Comparison of ENCODE assay signal across 23 cellular contexts in genomic region chr7:130359276-130359857, GRCh38. TPM values are rescaled to one million over a fixed set of nuclear protein-coding genes. Genes with fewer than 3 reads are reported as not detected.
DNase-seq lines count a peak whose midpoint lies in the region; ATAC-seq and TF ChIP-seq lines count a peak whose summit lies in the region.
"Had no signal": no experiment of that assay in that cellular context is flagged by ENCODE, and none has a peak within 500 bp of the region (broad histone marks: within the 10 kb centered on the region; RNA-seq: fewer than 3 reads in every experiment).

No MANE protein-coding gene starts in this region.

- peak overlapping the region; percentile 98; the same call in 2 of the 3 replicates for H2BK15ac ChIP-seq in IMR-90 (ENCODE audit: low read depth, low read length)

- TF ChIP-seq CTCF in IMR-90 (conservative IDR thresholded peaks at IDR 0.05; ENCODE audit: low read depth, low read length) (no peak), mammary epithelial cell (conservative IDR thresholded peaks at IDR 0.05 in 1 of 2, IDR thresholded peaks at IDR 0.05 in 1 of 2; ENCODE audit: extremely low read depth in 1 of 2, insufficient read depth in 1 of 2, low read depth in 1 of 2, low read length in 2 of 2) (peak in 1 of 2 donors; percentile 5), foreskin keratinocyte (conservative IDR thresholded peaks at IDR 0.05) (no peak), testis (IDR thresholded peaks at IDR 0.05) (no peak), left lung (IDR thresholded peaks at IDR 0.05) (no peak), vagina (IDR thresholded peaks at IDR 0.05) (no peak)

- ATAC-seq in IMR-90 (ENCODE audit: low read depth) (no peak), foreskin keratinocyte (peak; percentile 16), left lung (no peak)
- ATAC-seq: A549 had no signal

- H3K23ac ChIP-seq in IMR-90 (ENCODE audit: low read depth, low read length) = no peak overlapping the region

- H3K9me1 ChIP-seq in IMR-90 (ENCODE audit: insufficient read depth, low read length) = peaks cover 16% of the 10 kb centered on the region

- H4K20me1 ChIP-seq in IMR-90 (ENCODE audit: insufficient read depth, low read length) (no peaks in the 10 kb centered on the region), mammary epithelial cell (ENCODE audit: insufficient read depth, low read length) (no peaks in the 10 kb centered on the region)
- H4K20me1 ChIP-seq: BLaER1 treated with 17β-estradiol and CSF1 and Interleukin-3, amounts not matched to agents 10 nM and 100 nM had no signal

- no CpG with 5 or more reads among the region's 5 CpGs for WGBS in IMR-90 (ENCODE audit: extremely low coverage in 2 of 2, insufficient read length in 1 of 2), 2 experiments
- no CpG with 5 or more reads among the region's 5 CpGs for WGBS in mammary epithelial cell (ENCODE audit: low coverage, missing lambda C conversion rate)
- 95 to 100% methylated on average over 5 of the region's 5 CpGs for WGBS in testis, 2 donors

- no peaks in the 10 kb centered on the region for H3K79me2 ChIP-seq in mammary epithelial cell (ENCODE audit: insufficient read depth, low read length)

- no peak overlapping the region for H4K8ac ChIP-seq in IMR-90 (ENCODE audit: low read depth in 2 of 2, low read length in 2 of 2)

- no peak overlapping the region for H2AK9ac ChIP-seq in IMR-90 (replicated peaks; ENCODE audit: low read depth, low read length, poor library complexity)

- no peak overlapping the region for H4K5ac ChIP-seq in IMR-90 (ENCODE audit: low read depth, low read length)

- H3K27me3 ChIP-seq in IMR-90 (ENCODE audit: control insufficient read depth, insufficient read depth, low read length) (no peaks in the 10 kb centered on the region), mammary epithelial cell (ENCODE audit: insufficient read depth, low read length) (no peaks in the 10 kb centered on the region), foreskin keratinocyte (no peaks in the 10 kb centered on the region), testis (no peaks in the 10 kb centered on the region), left lung (no peaks in the 10 kb centered on the region), vagina (no peaks in the 10 kb centered on the region)
- H3K27me3 ChIP-seq: BLaER1 treated with 17β-estradiol and CSF1 and Interleukin-3, amounts not matched to agents 10 nM and 100 nM had no signal

- POLR2A ChIA-PET in IMR-90 (lab: Charles Lee; ENCODE audit: unreplicated experiment) = no interaction called here

- in situ Hi-C loops in IMR-90 (cut with MboI; ENCODE audit: low sequenced_read_pairs) = no loop called here
- in situ Hi-C loops in mammary epithelial cell (cut with MboI; ENCODE audit: low sequenced_read_pairs in 2 of 2) = no loop called here

- H4K91ac ChIP-seq in IMR-90 (ENCODE audit: insufficient read depth, low read depth, low read length) = peak overlapping the region; percentile 52; the same call in 1 of the 2 replicates

- intact Hi-C loops in IMR-90 (cut with micrococcal nuclease) = loop anchor here (10.0 kb wide), 1 partner anchor 135 kb away; the partner anchor contains the start of gene MEST
- intact Hi-C loops in mammary epithelial cell (cut with micrococcal nuclease) = no loop called here
- intact Hi-C loops in posterior vena cava (cut with DNase I) = no loop called here
- intact Hi-C loops in testis (cut with DNase I; ENCODE audit: low total_unique reads) = no loop called here
- intact Hi-C loops in left lung (cut with DNase I) = no loop called here
- intact Hi-C loops in vagina (cut with DNase I) = no loop called here

- H3K14ac ChIP-seq in IMR-90 (replicated peaks; ENCODE audit: low read depth, low read length) = no peak overlapping the region

- H2BK20ac ChIP-seq in IMR-90 (ENCODE audit: low read depth, low read length) = peak overlapping the region; percentile 66; the same call in 1 of the 2 replicates

- no peak overlapping the region for H3K56ac ChIP-seq in IMR-90 (ENCODE audit: extremely low read depth, insufficient read depth, low read length)

- H3K27ac ChIP-seq in IMR-90 (ENCODE audit: insufficient read depth, low read length) (no peak overlapping the region), mammary epithelial cell (ENCODE audit: insufficient read depth, low read depth, low read length) (peak overlapping the region; percentile 60), foreskin keratinocyte (peak overlapping the region; percentile 69), testis (no peak overlapping the region), left lung (no peak overlapping the region), vagina (no peak overlapping the region)
- H3K27ac ChIP-seq: A549; BLaER1 treated with 17β-estradiol and CSF1 and Interleukin-3, amounts not matched to agents 10 nM and 100 nM had no signal

- H3K36me3 ChIP-seq in IMR-90 (ENCODE audit: control insufficient read depth, insufficient read depth, low read length) (no peaks in the 10 kb centered on the region), mammary epithelial cell (ENCODE audit: insufficient read depth, low read length) (no peaks in the 10 kb centered on the region), testis (ENCODE audit: low read depth, missing control alignments) (no peaks in the 10 kb centered on the region), left lung (no peaks in the 10 kb centered on the region), vagina (no peaks in the 10 kb centered on the region)
- H3K36me3 ChIP-seq: BLaER1 treated with 17β-estradiol and CSF1 and Interleukin-3, amounts not matched to agents 10 nM and 100 nM had no signal

- BruUV-seq in IMR-90 (replicated peaks; lab: Mats Ljungman, UMichigan) (no TSS peak), mammary epithelial cell (replicated peaks; lab: Mats Ljungman, UMichigan) (no TSS peak)

- TF ChIP-seq POLR2A in IMR-90 (IDR thresholded peaks at IDR 0.05; ENCODE audit: low read depth, low read length) (no peak), testis (IDR thresholded peaks at IDR 0.05) (no peak), vagina (IDR thresholded peaks at IDR 0.05) (no peak)

- H3K4me2 ChIP-seq in IMR-90 (ENCODE audit: low read depth, low read length) = no peak overlapping the region
- H3K4me2 ChIP-seq in mammary epithelial cell (ENCODE audit: insufficient read depth, low read depth, low read length) = no peak overlapping the region
- H3K4me2 ChIP-seq: A549; BLaER1 treated with 17β-estradiol and CSF1 and Interleukin-3, amounts not matched to agents 10 nM and 100 nM had no signal

- H3K9me3 ChIP-seq in IMR-90 (ENCODE audit: control insufficient read depth, insufficient read depth, low read length) (peaks cover 8% of the 10 kb centered on the region), mammary epithelial cell (replicated peaks; ENCODE audit: insufficient read depth, low read length) (peaks cover 11% of the 10 kb centered on the region), testis (no peaks in the 10 kb centered on the region), left lung (peaks cover 0 to 25% of the 10 kb centered on the region in 2 donors), vagina (no peaks in the 10 kb centered on the region)

- H3K79me1 ChIP-seq in IMR-90 (ENCODE audit: low read depth in 1 of 2, low read length in 2 of 2) = peaks cover 0 to 3% of the 10 kb centered on the region in 2 experiments; a peak in 1 of 4 replicates

- H2AK5ac ChIP-seq in IMR-90 (ENCODE audit: low read depth, low read length) = peak overlapping the region; percentile 63

- H3K18ac ChIP-seq in IMR-90 (ENCODE audit: low read depth, low read length) = no peak overlapping the region

- dilution Hi-C loops in IMR-90 (cut with HindIII; ENCODE audit: low sequenced_read_pairs, unreplicated experiment) = no loop called here
- dilution Hi-C loops in mammary epithelial cell (cut with HindIII; ENCODE audit: low sequenced_read_pairs) = no loop called here

- TF ChIP-seq RAD21 in IMR-90 (IDR thresholded peaks at IDR 0.05; ENCODE audit: low read length) = no peak

- no peak overlapping the region for H3K4me3 ChIP-seq in IMR-90 (ENCODE audit: insufficient read depth, low read depth, low read length)
- H3K4me3 ChIP-seq in mammary epithelial cell (replicated peaks in 1 of 3; ENCODE audit: insufficient read depth in 1 of 3, low read depth in 2 of 3, low read length in 3 of 3) = no peak overlapping the region
- no peak overlapping the region for H3K4me3 ChIP-seq in testis
- H3K4me3 ChIP-seq in left lung = no peak overlapping the region
- H3K4me3 ChIP-seq in vagina = no peak overlapping the region
- H3K4me3 ChIP-seq: A549; BLaER1 treated with 17β-estradiol and CSF1 and Interleukin-3, amounts not matched to agents 10 nM and 100 nM had no signal

- DNase-seq in IMR-90 (no peak), mammary epithelial cell (peak; percentile 63), foreskin keratinocyte (peak; percentile 77 to 92), posterior vena cava (ENCODE audit: low spot score) (peak; percentile 45), testis (no peak), left lung (no peak), NCI-H446 treated with DMSO at 0.1 percent for 48 hours (lab: John Stamatoyannopoulos, UW) (no peak), vagina (ENCODE audit: extremely low spot score in 2 of 2) (no peak)
- DNase-seq: DMS79 treated with DMSO at 0.1 percent for 48 hours, HFFc6, NCI-H1417 treated with DMSO at 0.1 percent for 48 hours, NCI-H2029, NCI-H2171 treated with DMSO at 0.1 percent for 48 hours, NCI-H748 treated with DMSO at 0.1 percent for 48 hours, OCI-M1, RPMI8226 had no signal

- no peak overlapping the region for H2BK5ac ChIP-seq in IMR-90 (ENCODE audit: low read depth, low read length, poor library complexity, severe bottlenecking)

- peak overlapping the region; percentile 55 for H2AFZ ChIP-seq in IMR-90 (replicated peaks; ENCODE audit: low read length, poor library complexity)
- no peak overlapping the region for H2AFZ ChIP-seq in mammary epithelial cell (ENCODE audit: low read depth, low read length)

- H3K9ac ChIP-seq in IMR-90 (ENCODE audit: low read depth, low read length) = no peak overlapping the region
- no peak overlapping the region for H3K9ac ChIP-seq in mammary epithelial cell (ENCODE audit: insufficient read depth, low read length)
- H3K9ac ChIP-seq: BLaER1 treated with 17β-estradiol and CSF1 and Interleukin-3, amounts not matched to agents 10 nM and 100 nM had no signal

- H3K4ac ChIP-seq in IMR-90 (ENCODE audit: low read depth, low read length) = peak overlapping the region; percentile 51

- CTCF ChIA-PET in IMR-90 (lab: Yijun Ruan, JAX) = no interaction called here
- CTCF ChIA-PET in mammary epithelial cell (lab: Charles Lee; ENCODE audit: low non-redundant PET) = no interaction called here

- peaks cover 20% of the 10 kb centered on the region for H3K4me1 ChIP-seq in IMR-90 (ENCODE audit: control insufficient read depth, insufficient read depth, low read length)
- H3K4me1 ChIP-seq in mammary epithelial cell (ENCODE audit: insufficient read depth, low read length) = peaks cover 45% of the 10 kb centered on the region
- peaks cover 30% of the 10 kb centered on the region for H3K4me1 ChIP-seq in foreskin keratinocyte
- H3K4me1 ChIP-seq in testis = peaks cover 11% of the 10 kb centered on the region
- peaks cover 0 to 16% of the 10 kb centered on the region in 2 donors for H3K4me1 ChIP-seq in left lung
- peaks cover 27% of the 10 kb centered on the region for H3K4me1 ChIP-seq in vagina

- peak overlapping the region; percentile 52; the same call in 1 of the 2 replicates for H2BK120ac ChIP-seq in IMR-90 (ENCODE audit: low read depth, low read length)

RNA-seq across cellular contexts. Expression of gene CPA5, which starts 14.8 kb away (rescaled TPM):
- total RNA-seq in IMR-90 (2012; rRNA removed) = under 0.01 TPM in 1 of 2 replicates, not detected in the other
- 0.53 and 0.86 TPM in 2 replicates for polyA plus RNA-seq in IMR-90 (2012; rRNA removed)
- polyA plus RNA-seq in IMR-90 (2012; cell fraction: cytosol; rRNA removed) = 0.32 and 0.45 TPM in 2 replicates
- 0.72 and 0.95 TPM in 2 replicates for polyA plus RNA-seq in IMR-90 (2012; cell fraction: nucleus; rRNA removed; ENCODE audit: low replicate concordance)
- not detected for total RNA-seq in mammary epithelial cell
- polyA plus RNA-seq in mammary epithelial cell = 0.75 TPM
- not detected for polyA minus RNA-seq in mammary epithelial cell
- total RNA-seq in foreskin keratinocyte = 0.17 and 0.25 TPM in 2 replicates
- polyA plus RNA-seq in foreskin keratinocyte = 0.29 and 0.51 TPM in 2 replicates
- not detected for total RNA-seq in posterior vena cava
- 10 to 100 TPM; 11.5 to 46.7 TPM for total RNA-seq in testis
- 59.4 TPM for polyA plus RNA-seq in testis (ENCODE audit: insufficient read depth, low read depth, low replicate concordance)
- total RNA-seq in left lung = not detected
- total RNA-seq in vagina = not detected
- total RNA-seq: G401, H4, HFFc6, HT1080, NCI-H460, SK-MEL-5 had no signal
- polyA plus RNA-seq: A549 had no signal

RNA-seq across cellular contexts. Expression of gene CPA1, which starts 20.9 kb away (rescaled TPM):
- total RNA-seq in IMR-90 (2012; rRNA removed) (not detected in 2 replicates), mammary epithelial cell (under 1 TPM in 1 of 2 donors, not detected in 1; 0.67 TPM), foreskin keratinocyte (not detected in 2 replicates), posterior vena cava (1 to 10 TPM in 1 of 2 donors, under 1 TPM in 1; 0.79 to 6.7 TPM), testis (1 to 10 TPM; 3.0 to 3.9 TPM), left lung (under 1 TPM in 1 of 2 donors, not detected in 1; 0.34 TPM), vagina (not detected)
- polyA plus RNA-seq in IMR-90 (2012; rRNA removed) (not detected in 2 replicates), mammary epithelial cell (not detected), foreskin keratinocyte (not detected in 2 replicates), testis (ENCODE audit: insufficient read depth, low read depth, low replicate concordance) (2.5 TPM)
- polyA plus RNA-seq in IMR-90 (2012; cell fraction: cytosol; rRNA removed) = 0.07 TPM in 1 of 2 replicates, not detected in the other
- polyA plus RNA-seq in IMR-90 (2012; cell fraction: nucleus; rRNA removed; ENCODE audit: low replicate concordance) = 0.26 and 0.32 TPM in 2 replicates
- polyA minus RNA-seq in mammary epithelial cell = not detected
- total RNA-seq: G401, H4, HFFc6, HT1080, NCI-H460, SK-MEL-5 had no signal
- polyA plus RNA-seq: A549 had no signal

Comparison
In these comparisons a context has a peak if more than half of its experiments do, and no peak if none do; other contexts are left out.
1. DNase-seq: peak in mammary epithelial cell (single experiment), foreskin keratinocyte (2 of 2) and posterior vena cava (single experiment); none in IMR-90 (single experiment), testis (single experiment), left lung (0 of 2), NCI-H446 treated with DMSO at 0.1 percent for 48 hours (single experiment) and vagina (0 of 2).
2. H3K27ac ChIP-seq: peak in mammary epithelial cell (single experiment) and foreskin keratinocyte (single experiment); none in IMR-90 (single experiment), testis (0 of 2), left lung (0 of 2) and vagina (single experiment).
3. RNA of gene CPA5, which starts 14.8 kb away (total RNA-seq): 11.5 to 46.7 TPM in testis; 0.17 to 0.25 TPM in foreskin keratinocyte, not detected in mammary epithelial cell, not detected in left lung, under 0.01 TPM in IMR-90, not detected in posterior vena cava and not detected in vagina (single experiment); every median in the first group is over 10 times any median in the second.